Comparison of ENCODE assay signal across 8 cellular contexts in genomic region chr18:5630057-5630765, GRCh38.
DNase-seq lines count a peak whose midpoint lies in the region; ATAC-seq and TF ChIP-seq lines count a peak whose summit lies in the region.

No MANE protein-coding gene starts in this region.

- H3K27me3 ChIP-seq in skeletal muscle satellite cell (ENCODE audit: control insufficient read depth, insufficient read depth, low read length) = peaks cover 45% of the 10 kb centered on the region

- H3K4me1 ChIP-seq in skeletal muscle satellite cell (ENCODE audit: control insufficient read depth, insufficient read depth, low read length) = peaks cover 5% of the 10 kb centered on the region

- peak overlapping the region; percentile 78 for H3K4me2 ChIP-seq in skeletal muscle satellite cell (ENCODE audit: low read length)

- H3K36me3 ChIP-seq in skeletal muscle satellite cell (ENCODE audit: insufficient read depth, low read length) = no peaks in the 10 kb centered on the region

- ATAC-seq in HG03039 (IDR thresholded peaks at IDR 0.05; ENCODE audit: unreplicated experiment) (peak; percentile 75), GM21786 (IDR thresholded peaks at IDR 0.05; ENCODE audit: unreplicated experiment) (no peak)

- no peak for TF ChIP-seq CTCF in cardiac fibroblast (IDR thresholded peaks at IDR 0.05; ENCODE audit: low read depth, low read length)

- DNase-seq in SIG-M5 treated with dmso at 0.1 percent for 504 hours (lab: John Stamatoyannopoulos, UW; ENCODE audit: unreplicated experiment) (peak; percentile 30), SIG-M5 (lab: John Stamatoyannopoulos, UW) (no peak), NCI-H82 (lab: John Stamatoyannopoulos, UW) (peak; percentile 78), cardiac fibroblast (ENCODE audit: low read depth in 2 of 2) (peak; percentile 37 to 69), iris pigment epithelial cell (ENCODE audit: low read depth) (peak; percentile 52)

- H3K4me3 ChIP-seq in cardiac fibroblast (replicated peaks in 1 of 2; ENCODE audit: low read depth in 2 of 2, low read length in 2 of 2) = peak overlapping the region; percentile 57 to 62
- peak overlapping the region; percentile 64 for H3K4me3 ChIP-seq in skeletal muscle satellite cell (ENCODE audit: low read length)

- H3K9me3 ChIP-seq in skeletal muscle satellite cell (replicated peaks; ENCODE audit: low read length) = no peaks in the 10 kb centered on the region

- H3K9ac ChIP-seq in skeletal muscle satellite cell (ENCODE audit: low read depth, low read length) = no peak overlapping the region
